ENCODE assay signal across 13 cellular contexts in genomic region chr3:64462203-64463120, GRCh38.
A peak's percentile ranks its signal among the peaks of the same experiment; 100 is the strongest.
DNase-seq lines count a peak whose midpoint lies in the region; ATAC-seq and TF ChIP-seq lines count a peak whose summit lies in the region.
"Had no signal": no experiment of that assay in that cellular context is flagged by ENCODE, and none has a peak within 500 bp of the region (broad histone marks: within the 10 kb centered on the region; RNA-seq: fewer than 3 reads in every experiment).

No MANE protein-coding gene starts in this region.

- intact Hi-C loops in IMR-90 (cut with micrococcal nuclease) (loop anchor here (2.0 to 5.0 kb wide), 5 partner anchors 58 to 430 kb away; no protein-coding TSS in a partner anchor), MCF 10A (cut with micrococcal nuclease) (no loop called here)

- H2AK9ac ChIP-seq in IMR-90 (replicated peaks; ENCODE audit: low read depth, low read length, poor library complexity), result peak overlapping the region; percentile 35

- WGBS in IMR-90 (ENCODE audit: extremely low coverage in 2 of 2, insufficient read length in 1 of 2), 2 experiments, result 0% methylated on average over 2 of the region's 8 CpGs; no CpG with 5 or more reads in 1 of the 2 experiments
- WGBS in mesodermal cell (ENCODE audit: insufficient coverage in 2 of 2), 2 experiments, result 73 to 92% methylated on average over 3 to 5 of the region's 8 CpGs

- H3K9ac ChIP-seq in IMR-90 (ENCODE audit: low read depth, low read length), result peak overlapping the region; percentile 47

- BruUV-seq in IMR-90 (replicated peaks; lab: Mats Ljungman, UMichigan) (no TSS peak), MCF 10A (replicated peaks; lab: Mats Ljungman, UMichigan) (no TSS peak)

- no peaks in the 10 kb centered on the region for H3K27me3 ChIP-seq in IMR-90 (ENCODE audit: control insufficient read depth, insufficient read depth, low read length)
- H3K27me3 ChIP-seq: cardiac muscle cell, gastrocnemius medialis had no signal

- in situ Hi-C loops in IMR-90 (cut with MboI; ENCODE audit: low sequenced_read_pairs) (no loop called here), astrocyte of the spinal cord (cut with HindIII; ENCODE audit: low sequenced_read_pairs) (loop anchor here (25.0 kb wide), 1 partner anchor 425 kb away; no protein-coding TSS in a partner anchor)

- TF ChIP-seq POLR2A in IMR-90 (IDR thresholded peaks at IDR 0.05; ENCODE audit: low read depth, low read length), result no peak

- H3K4me1 ChIP-seq in IMR-90 (ENCODE audit: control insufficient read depth, insufficient read depth, low read length) (peaks cover 21% of the 10 kb centered on the region), mesodermal cell (ENCODE audit: control insufficient read depth, insufficient read depth, low read length, poor library complexity, severe bottlenecking) (peaks cover 26% of the 10 kb centered on the region)
- H3K4me1 ChIP-seq: gastrocnemius medialis had no signal

- H3K36me3 Mint-ChIP-seq in MCF 10A (ENCODE audit: insufficient read depth, unreplicated experiment), result no peaks in the 10 kb centered on the region
- H3K36me3 Mint-ChIP-seq: IgD-negative memory B cell had no signal

- peak overlapping the region; percentile 99 for H4K91ac ChIP-seq in IMR-90 (ENCODE audit: insufficient read depth, low read depth, low read length)

- H3K9me3 Mint-ChIP-seq in MCF 10A (ENCODE audit: unreplicated experiment), result no peaks in the 10 kb centered on the region
- H3K9me3 Mint-ChIP-seq: IgD-negative memory B cell had no signal

- H3K14ac ChIP-seq in IMR-90 (replicated peaks; ENCODE audit: low read depth, low read length), result peak overlapping the region; percentile 89

- peak overlapping the region; percentile 92 for H3K23ac ChIP-seq in IMR-90 (ENCODE audit: low read depth, low read length)

- dilution Hi-C loops in IMR-90 (cut with HindIII; ENCODE audit: low sequenced_read_pairs, unreplicated experiment), result loop anchor here (25.0 kb wide), 1 partner anchor 425 kb away; no protein-coding TSS in a partner anchor

- H2BK20ac ChIP-seq in IMR-90 (ENCODE audit: low read depth, low read length), result peak overlapping the region; percentile 96

- peak overlapping the region; percentile 94 for H3K4ac ChIP-seq in IMR-90 (ENCODE audit: low read depth, low read length)

- peak overlapping the region; percentile 94 for H3K56ac ChIP-seq in IMR-90 (ENCODE audit: extremely low read depth, insufficient read depth, low read length)

- no peaks in the 10 kb centered on the region for H3K36me3 ChIP-seq in IMR-90 (ENCODE audit: control insufficient read depth, insufficient read depth, low read length)
- H3K36me3 ChIP-seq in mesodermal cell (ENCODE audit: control insufficient read depth, insufficient read depth, low read length), result no peaks in the 10 kb centered on the region
- H3K36me3 ChIP-seq: cardiac muscle cell, gastrocnemius medialis had no signal

- H3K27ac Mint-ChIP-seq in MCF 10A (ENCODE audit: low read depth, unreplicated experiment), result no peak overlapping the region
- H3K27ac Mint-ChIP-seq: IgD-negative memory B cell had no signal

- peak overlapping the region; percentile 96 for H2BK120ac ChIP-seq in IMR-90 (ENCODE audit: low read depth, low read length)

- H2BK5ac ChIP-seq in IMR-90 (ENCODE audit: low read depth, low read length, poor library complexity, severe bottlenecking), result peak overlapping the region; percentile 97

- peaks cover 13% of the 10 kb centered on the region for H3K27me3 Mint-ChIP-seq in MCF 10A (ENCODE audit: insufficient read depth, unreplicated experiment)

- H4K5ac ChIP-seq in IMR-90 (ENCODE audit: low read depth, low read length), result peak overlapping the region; percentile 51

- H4K8ac ChIP-seq in IMR-90 (ENCODE audit: low read depth in 2 of 2, low read length in 2 of 2), result peak overlapping the region; percentile 58 to 89; a peak in 3 of 4 replicates

- ATAC-seq in IMR-90 (ENCODE audit: low read depth) (peak; percentile 73), HG03039 (IDR thresholded peaks at IDR 0.05; ENCODE audit: unreplicated experiment) (no peak)
- ATAC-seq: gastrocnemius medialis had no signal

- H2AFZ ChIP-seq in IMR-90 (replicated peaks; ENCODE audit: low read length, poor library complexity), result peak overlapping the region; percentile 69

- peaks cover 0 to 18% of the 10 kb centered on the region in 2 experiments; a peak in 3 of 4 replicates for H3K79me1 ChIP-seq in IMR-90 (ENCODE audit: low read depth in 1 of 2, low read length in 2 of 2)

- H2BK15ac ChIP-seq in IMR-90 (ENCODE audit: low read depth, low read length), result peak overlapping the region; percentile 84

- H3K27ac ChIP-seq in IMR-90 (ENCODE audit: insufficient read depth, low read length) (peak overlapping the region; percentile 95), mesodermal cell (ENCODE audit: low read depth, low read length, severe bottlenecking) (peak overlapping the region; percentile 36)
- H3K27ac ChIP-seq: cardiac muscle cell, gastrocnemius medialis had no signal

- H3K4me1 Mint-ChIP-seq in MCF 10A (ENCODE audit: insufficient read depth, unreplicated experiment), result no peaks in the 10 kb centered on the region

- H2AK5ac ChIP-seq in IMR-90 (ENCODE audit: low read depth, low read length), result peak overlapping the region; percentile 90

- H3K9me1 ChIP-seq in IMR-90 (ENCODE audit: insufficient read depth, low read length), result peaks cover 22% of the 10 kb centered on the region

- peak; percentile 91 for DNase-seq in AG10803 (ENCODE audit: low read depth)
- DNase-seq in IMR-90, result peak; percentile 93
- DNase-seq in astrocyte of the spinal cord (ENCODE audit: low read depth, low spot score), result peak; percentile 93
- DNase-seq in inferior parietal cortex (ENCODE audit: extremely low spot score), result no peak
- no peak for DNase-seq in MCF 10A (ENCODE audit: unreplicated experiment)
- no peak for DNase-seq in SKM-1 (lab: John Stamatoyannopoulos, UW; ENCODE audit: unreplicated experiment)
- DNase-seq: COR-L47, gastrocnemius medialis, NCI-H2107 had no signal

- H3K4me3 ChIP-seq in AG10803 (ENCODE audit: low read length), result peak overlapping the region; percentile 18
- H3K4me3 ChIP-seq in IMR-90 (ENCODE audit: insufficient read depth, low read depth, low read length), result peak overlapping the region; percentile 28; the same call in 1 of the 2 replicates
- H3K4me3 ChIP-seq in astrocyte of the spinal cord (ENCODE audit: low read depth, low read length), result peak overlapping the region; percentile 14
- no peak overlapping the region for H3K4me3 ChIP-seq in mesodermal cell (ENCODE audit: extremely low read depth, insufficient read depth, low read length, poor library complexity, severe bottlenecking)
- H3K4me3 ChIP-seq: cardiac muscle cell, gastrocnemius medialis had no signal

- H3K4me2 ChIP-seq in IMR-90 (ENCODE audit: low read depth, low read length), result peak overlapping the region; percentile 83

- H3K18ac ChIP-seq in IMR-90 (ENCODE audit: low read depth, low read length), result peak overlapping the region; percentile 96

- POLR2A ChIA-PET in IMR-90 (lab: Charles Lee; ENCODE audit: unreplicated experiment), result interaction anchor here (0.5 to 0.8 kb wide), 2 partner anchors 31 to 197 kb away, joined by 3 read pairs; no protein-coding TSS in a partner anchor
- POLR2A ChIA-PET in MCF 10A (lab: Yijun Ruan, JAX), result interaction anchor here (0.6 to 0.8 kb wide), 2 partner anchors 11 to 425 kb away, joined by 3 read pairs; no protein-coding TSS in a partner anchor

- H4K20me1 ChIP-seq in IMR-90 (ENCODE audit: insufficient read depth, low read length), result no peaks in the 10 kb centered on the region; the same call in 1 of the 2 replicates

- H3K4me3 Mint-ChIP-seq in MCF 10A (ENCODE audit: unreplicated experiment), result no peak overlapping the region

- no peak for TF ChIP-seq CTCF in AG10803 (conservative IDR thresholded peaks at IDR 0.05; ENCODE audit: low read length)
- no peak for TF ChIP-seq CTCF in IMR-90 (conservative IDR thresholded peaks at IDR 0.05; ENCODE audit: low read depth, low read length)
- no peak for TF ChIP-seq CTCF in astrocyte of the spinal cord (IDR thresholded peaks at IDR 0.05; ENCODE audit: low read depth, low read length)
- TF ChIP-seq CTCF in MCF 10A (IDR thresholded peaks at IDR 0.05; ENCODE audit: unreplicated experiment), result no peak

- H3K9me3 ChIP-seq in IMR-90 (ENCODE audit: control insufficient read depth, insufficient read depth, low read length), result no peaks in the 10 kb centered on the region
- H3K9me3 ChIP-seq in mesodermal cell (ENCODE audit: control insufficient read depth, low read length), result no peaks in the 10 kb centered on the region
- H3K9me3 ChIP-seq: gastrocnemius medialis had no signal

- no peak for TF ChIP-seq RAD21 in IMR-90 (IDR thresholded peaks at IDR 0.05; ENCODE audit: low read length)

- CTCF ChIA-PET in IMR-90 (lab: Yijun Ruan, JAX) (interaction anchor here (0.7 to 1.4 kb wide), 8 partner anchors 13 to 556 kb away, joined by 3 to 5 read pairs (median 4); no protein-coding TSS in a partner anchor), MCF 10A (lab: Yijun Ruan, JAX) (interaction anchor here (0.6 to 3.2 kb wide), 14 partner anchors 10 to 704 kb away, joined by 3 to 31 read pairs (median 5); no protein-coding TSS in a partner anchor)

TF ChIP-seq in IMR-90, 13 proteins besides CTCF, POLR2A, EP300 and RAD21 (continues in another document):
- TF ChIP-seq CHD1 (IDR thresholded peaks at IDR 0.05; ENCODE audit: low read depth, low read length) (no peak), MAZ (IDR thresholded peaks at IDR 0.05; ENCODE audit: borderline replicate concordance, low read depth, low read length) (peak; percentile 49; the same call in 1 of the 2 replicates), RCOR1 (IDR thresholded peaks at IDR 0.05; ENCODE audit: insufficient replicate concordance, low read length) (no peak), SMC3 (IDR thresholded peaks at IDR 0.05; ENCODE audit: low read depth, low read length) (no peak), CEBPB (IDR thresholded peaks at IDR 0.05; ENCODE audit: low read depth, low read length) (no peak), RFX5 (IDR thresholded peaks at IDR 0.05; ENCODE audit: low read depth, low read length) (no peak), BHLHE40 (IDR thresholded peaks at IDR 0.05; ENCODE audit: low read depth, low read length) (0 out of 2 replicates have a peak, but pooled peaks have one; percentile 16), FOS (IDR thresholded peaks at IDR 0.05; ENCODE audit: low read depth, low read length) (peak; percentile 72), MAFK (IDR thresholded peaks at IDR 0.05; ENCODE audit: low read depth, low read length) (peak; percentile 35; the same call in 1 of the 2 replicates), USF2 (IDR thresholded peaks at IDR 0.05; ENCODE audit: low read depth, low read length) (no peak)

Comparison
In these comparisons a context has a peak if more than half of its experiments do, and no peak if none do; other contexts are left out.
1. DNase-seq: peak in AG10803 (single experiment), IMR-90 (single experiment) and astrocyte of the spinal cord (single experiment); none in inferior parietal cortex (single experiment), MCF 10A (single experiment) and SKM-1 (single experiment).